ENCODE assay signal across 9 cellular contexts in the genomic region with DNA sequence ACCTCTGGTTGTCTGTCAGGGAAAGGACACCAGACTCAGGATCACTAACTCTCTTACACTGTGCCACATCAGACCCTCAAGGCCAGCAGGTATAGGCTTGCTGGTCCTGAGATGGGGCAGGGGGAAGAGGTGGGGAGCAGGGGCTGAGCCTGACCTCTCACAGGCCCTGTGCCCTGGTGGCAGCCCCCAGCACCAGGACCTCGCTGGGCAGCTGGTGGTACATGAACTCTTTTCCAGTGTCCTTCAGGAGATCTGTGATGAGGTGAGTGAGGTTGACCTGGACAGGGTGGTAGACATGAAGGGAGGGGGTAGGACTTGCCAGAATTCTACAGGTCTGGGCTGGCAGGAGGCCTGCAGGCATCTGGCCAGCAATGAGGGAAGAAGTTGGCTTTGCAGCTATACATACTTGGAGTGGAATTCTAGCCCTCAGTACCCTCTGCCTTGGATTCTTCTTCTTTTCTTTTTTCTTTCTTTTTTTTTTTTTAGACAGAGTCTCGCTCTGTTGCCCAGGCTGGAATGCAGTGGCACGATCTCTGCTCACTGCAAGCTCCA. TPM values are rescaled to one million over a fixed set of nuclear protein-coding genes. Genes with fewer than 3 reads are reported as not detected.
A peak's percentile ranks its signal among the peaks of the same experiment; 100 is the strongest.
DNase-seq lines count a peak whose midpoint lies in the region; ATAC-seq and TF ChIP-seq lines count a peak whose summit lies in the region.
"Had no signal": no experiment of that assay in that cellular context is flagged by ENCODE, and none has a peak within 500 bp of the region (broad histone marks: within the 10 kb centered on the region; RNA-seq: fewer than 3 reads in every experiment).

No MANE protein-coding gene starts in this region.

- intact Hi-C loops in Panc1 (cut with micrococcal nuclease; ENCODE audit: unreplicated experiment), result no loop called here
- intact Hi-C loops in psoas muscle (cut with DNase I), result loop anchor here in 1 of 2 donors (5.0 kb wide), 1 partner anchor 40 kb away; a partner anchor contains a TSS

- POLR2A ChIA-PET in Panc1 (lab: Charles Lee), result interaction anchor here (0.6 to 0.8 kb wide), 2 partner anchors 14 to 47 kb away, joined by 4 to 9 read pairs; no protein-coding TSS in a partner anchor

- H3K4me3 ChIP-seq in DND-41 (ENCODE audit: low read depth in 1 of 2, low read length in 2 of 2) (peak overlapping the region in 1 of 2 experiments; percentile 81; a peak in 3 of 4 replicates), Panc1 (ENCODE audit: low read depth in 2 of 2, low read length in 2 of 2) (peak overlapping the region; percentile 76 to 86), psoas muscle (peak overlapping the region; percentile 74)

- H3K9ac ChIP-seq in DND-41 (ENCODE audit: low read depth, low read length), result peak overlapping the region; percentile 75

- peak overlapping the region; percentile 96 for H3K4me2 ChIP-seq in DND-41 (ENCODE audit: insufficient read depth, low read length)

- H3K9me3 ChIP-seq in DND-41 (ENCODE audit: insufficient read depth, low read length, severe bottlenecking) (no peaks in the 10 kb centered on the region), Panc1 (ENCODE audit: control insufficient read depth, insufficient read depth, low read depth, low read length) (no peaks in the 10 kb centered on the region), psoas muscle (no peaks in the 10 kb centered on the region)

- no TSS peak for BruUV-seq in Panc1 (replicated peaks; lab: Mats Ljungman, UMichigan)

- H3K4me3 Mint-ChIP-seq in endothelial cell (ENCODE audit: unreplicated experiment), result peak overlapping the region; percentile 73

- H3K36me3 ChIP-seq in DND-41 (ENCODE audit: insufficient read depth, low read length) (peaks cover 29% of the 10 kb centered on the region), Panc1 (ENCODE audit: control insufficient read depth, insufficient read depth, low read length) (peaks cover 2% of the 10 kb centered on the region), psoas muscle (ENCODE audit: insufficient read depth in 1 of 2, low read depth in 1 of 2) (peaks cover 0 to 15% of the 10 kb centered on the region in 2 donors)

- in situ Hi-C loops in Panc1 (cut with HindIII; ENCODE audit: low pct_unique_long_range_greater_than_20kb, low sequenced_read_pairs), result no loop called here

- CTCF ChIA-PET in Panc1 (lab: Charles Lee), result interaction anchor here (0.6 kb wide), 1 partner anchor 23 kb away, joined by 5 read pairs; no protein-coding TSS in a partner anchor

- no peak for TF ChIP-seq CTCF in DND-41 (IDR thresholded peaks at IDR 0.05; ENCODE audit: borderline replicate concordance, extremely low read depth, low read length, poor library complexity, severe bottlenecking)
- no peak for TF ChIP-seq CTCF in Panc1 (IDR thresholded peaks at IDR 0.05)
- no peak for TF ChIP-seq CTCF in endothelial cell (IDR thresholded peaks at IDR 0.05; ENCODE audit: unreplicated experiment)
- no peak for TF ChIP-seq CTCF in psoas muscle (IDR thresholded peaks at IDR 0.05)

- peaks cover 72% of the 10 kb centered on the region for H3K4me1 ChIP-seq in DND-41 (ENCODE audit: insufficient read depth, low read length)
- H3K4me1 ChIP-seq in Panc1 (ENCODE audit: control insufficient read depth, insufficient read depth, low read length), result peaks cover 32% of the 10 kb centered on the region
- H3K4me1 ChIP-seq in psoas muscle, result peaks cover 52% of the 10 kb centered on the region

- WGBS in psoas muscle, 3 donors, result 55 to 83% (median 72%) methylated on average over 2 to 3 of the region's 3 CpGs

- H3K27ac Mint-ChIP-seq in endothelial cell (ENCODE audit: unreplicated experiment), result no peak overlapping the region

- H3K4me1 Mint-ChIP-seq in endothelial cell (ENCODE audit: unreplicated experiment), result peaks cover 3% of the 10 kb centered on the region

- peaks cover 7% of the 10 kb centered on the region for H3K27me3 Mint-ChIP-seq in endothelial cell (ENCODE audit: unreplicated experiment)

- ATAC-seq in DND-41 (ENCODE audit: insufficient read depth, low read depth) (no peak), Panc1 (no peak), psoas muscle (no peak), GM21619 (IDR thresholded peaks at IDR 0.05; ENCODE audit: unreplicated experiment) (no peak), GM18498 (IDR thresholded peaks at IDR 0.05; ENCODE audit: unreplicated experiment) (no peak)

- H2AFZ ChIP-seq in DND-41 (ENCODE audit: low read depth, low read length), result no peak overlapping the region

- H3K79me2 ChIP-seq in DND-41 (ENCODE audit: insufficient read depth, low read length), result peaks cover 37% of the 10 kb centered on the region

- no peaks in the 10 kb centered on the region for H3K36me3 Mint-ChIP-seq in endothelial cell (ENCODE audit: low read depth, unreplicated experiment)

- H3K27me3 ChIP-seq in DND-41 (ENCODE audit: insufficient read depth, low read length, poor library complexity) (no peaks in the 10 kb centered on the region), Panc1 (ENCODE audit: control insufficient read depth, insufficient read depth, low read length) (no peaks in the 10 kb centered on the region), psoas muscle (ENCODE audit: insufficient read depth in 3 of 3, low read length in 2 of 3) (no peaks in the 10 kb centered on the region)

- no peak for DNase-seq in DND-41
- DNase-seq in Panc1 (ENCODE audit: low read depth, low spot score), result no peak
- DNase-seq in endothelial cell (ENCODE audit: low spot score), result no peak
- DNase-seq in psoas muscle, result no peak
- no peak for DNase-seq in EL
- no peak for DNase-seq in epidermal melanocyte (ENCODE audit: insufficient read length, low spot score)
- DNase-seq: NCI-H2227 treated with DMSO at 0.1 percent for 48 hours had no signal

- peak overlapping the region; percentile 81 for H3K27ac ChIP-seq in DND-41 (ENCODE audit: low read length)
- peak overlapping the region; percentile 90 for H3K27ac ChIP-seq in Panc1 (ENCODE audit: low read length)
- H3K27ac ChIP-seq in psoas muscle, result peak overlapping the region; percentile 91

- no peaks in the 10 kb centered on the region for H3K9me3 Mint-ChIP-seq in endothelial cell (ENCODE audit: unreplicated experiment)

- H4K20me1 ChIP-seq in DND-41 (ENCODE audit: insufficient read depth, low read length), result peaks cover 7% of the 10 kb centered on the region

RNA-seq across cellular contexts. Expression of a gene that starts 1.4 kb away (rescaled TPM):
- total RNA-seq in Panc1 (2021; ENCODE audit: unreplicated experiment) (98.8 TPM), endothelial cell (ENCODE audit: unreplicated experiment) (21.2 TPM), psoas muscle (10 to 100 TPM; 39.6 to 59.3 (median 49.6) TPM)
- 97.3 TPM for polyA plus RNA-seq in Panc1 (2012; ENCODE audit: insufficient read length)
- polyA plus RNA-seq in psoas muscle, result 10 to 100 TPM; 31.6 to 56.0 (median 43.0) TPM

RNA-seq across cellular contexts. Expression of a gene that starts 1.5 kb away (rescaled TPM):
- total RNA-seq in Panc1 (2021; ENCODE audit: unreplicated experiment) (66.1 TPM), endothelial cell (ENCODE audit: unreplicated experiment) (23.2 TPM), psoas muscle (100 to 1,000 TPM in 1 of 4 donors, 10 to 100 TPM in 3; 49.6 to 131 (median 92.5) TPM)
- polyA plus RNA-seq in Panc1 (2012; ENCODE audit: insufficient read length), result 91.3 TPM
- 100 to 1,000 TPM in 2 of 3 donors, 10 to 100 TPM in 1; 88.9 to 109 (median 103) TPM for polyA plus RNA-seq in psoas muscle

RNA-seq across cellular contexts. Expression of a gene that starts 2.9 kb away (rescaled TPM):
- 41.0 TPM for total RNA-seq in Panc1 (2021; ENCODE audit: unreplicated experiment)
- polyA plus RNA-seq in Panc1 (2012; ENCODE audit: insufficient read length), result 82.2 TPM
- 38.0 TPM for total RNA-seq in endothelial cell (ENCODE audit: unreplicated experiment)
- 10 to 100 TPM; 22.9 to 45.8 (median 30.5) TPM for total RNA-seq in psoas muscle
- 10 to 100 TPM; 29.3 to 39.7 (median 29.6) TPM for polyA plus RNA-seq in psoas muscle

RNA-seq across cellular contexts. Expression of a gene that starts 6.9 kb away (rescaled TPM):
- total RNA-seq in Panc1 (2021; ENCODE audit: unreplicated experiment), result 101 TPM
- 126 TPM for polyA plus RNA-seq in Panc1 (2012; ENCODE audit: insufficient read length)
- 11.5 TPM for total RNA-seq in endothelial cell (ENCODE audit: unreplicated experiment)
- 100 to 1,000 TPM in 2 of 4 donors, 10 to 100 TPM in 2; 77.0 to 125 (median 103) TPM for total RNA-seq in psoas muscle
- 100 to 1,000 TPM in 1 of 3 donors, 10 to 100 TPM in 2; 80.4 to 104 (median 100.0) TPM for polyA plus RNA-seq in psoas muscle

RNA-seq across cellular contexts. Expression of a gene that starts 13.4 kb away (rescaled TPM):
- total RNA-seq in Panc1 (2021; ENCODE audit: unreplicated experiment) (71.8 TPM), endothelial cell (ENCODE audit: unreplicated experiment) (35.3 TPM), psoas muscle (10 to 100 TPM; 17.8 to 26.6 (median 22.3) TPM)
- polyA plus RNA-seq in Panc1 (2012; ENCODE audit: insufficient read length), result 182 TPM
- polyA plus RNA-seq in psoas muscle, result 100 to 1,000 TPM in 1 of 3 donors, 10 to 100 TPM in 2; 45.4 to 228 (median 85.1) TPM
